In genomic region chr3:150409527-150410310, GRCh38 we compare ENCODE assay signal across 8 cellular contexts. TPM values are rescaled to one million over a fixed set of nuclear protein-coding genes. Genes with fewer than 3 reads are reported as not detected.
DNase-seq lines count a peak whose midpoint lies in the region; ATAC-seq, FAIRE-seq and TF ChIP-seq lines count a peak whose summit lies in the region.

No MANE protein-coding gene starts in this region.

- peaks cover 45% of the 10 kb centered on the region for H3K4me1 Mint-ChIP-seq in CD8-positive, alpha-beta T cell (ENCODE audit: low read depth)

- CTCF ChIA-PET in CD8-positive, alpha-beta T cell (lab: Charles Lee), result interaction anchor here (1.0 to 2.8 kb wide), 10 partner anchors 9 to 137 kb away, joined by 3 to 13 read pairs (median 4); partner anchors contain the start of genes EIF2A and SERP1

- peaks cover 25% of the 10 kb centered on the region for H3K4me1 ChIP-seq in CD8-positive, alpha-beta T cell (ENCODE audit: insufficient read depth, low read length)
- H3K4me1 ChIP-seq in neutrophil (ENCODE audit: control insufficient read depth in 1 of 2, insufficient read depth in 1 of 2, low read depth in 1 of 2, low read length in 1 of 2) (peaks cover 51 to 56% of the 10 kb centered on the region in 2 experiments), thymus (ENCODE audit: control insufficient read depth, insufficient read depth, low read length) (peaks cover 4% of the 10 kb centered on the region)

- peak overlapping the region; percentile 99 for H3K27ac Mint-ChIP-seq in CD8-positive, alpha-beta T cell

- no peak for FAIRE-seq in frontal cortex (lab: Jason Lieb, UNC)

- peak overlapping the region; percentile 89 for H3K4me3 Mint-ChIP-seq in CD8-positive, alpha-beta T cell

- peaks cover 28% of the 10 kb centered on the region for H3K36me3 Mint-ChIP-seq in CD8-positive, alpha-beta T cell

- H3K4me3 ChIP-seq in CD8-positive, alpha-beta T cell (ENCODE audit: low read depth, low read length), result peak overlapping the region; percentile 85
- H3K4me3 ChIP-seq in neutrophil (ENCODE audit: low read depth in 1 of 2, low read length in 1 of 2) (peak overlapping the region; percentile 71 to 74), thymus (ENCODE audit: low read length) (peak overlapping the region; percentile 73)

- peak; percentile 38 to 73 (median 68) for DNase-seq in CD8-positive, alpha-beta T cell
- DNase-seq in HK-2 (ENCODE audit: unreplicated experiment) (peak; percentile 70), RKO (ENCODE audit: low spot score) (peak; percentile 79), frontal cortex (ENCODE audit: low spot score in 2 of 2) (peak; percentile 51 to 71)
- peak; percentile 53 for DNase-seq in activated gamma-delta T cell treated with anti-CD3 and anti-CD28 coated beads, Interleukin-2, amount 50 U/mL, for 16 hours (ENCODE audit: low read depth)

- no peaks in the 10 kb centered on the region for H3K27me3 Mint-ChIP-seq in CD8-positive, alpha-beta T cell (ENCODE audit: low read depth)

- ATAC-seq in CD8-positive, alpha-beta T cell, result peak; percentile 6
- ATAC-seq in GM19395 (IDR thresholded peaks at IDR 0.05; ENCODE audit: unreplicated experiment), result peak; percentile 38

- no peaks in the 10 kb centered on the region for H3K9me3 ChIP-seq in CD8-positive, alpha-beta T cell (ENCODE audit: low read length)
- no peaks in the 10 kb centered on the region for H3K9me3 ChIP-seq in neutrophil
- no peaks in the 10 kb centered on the region for H3K9me3 ChIP-seq in thymus (ENCODE audit: control insufficient read depth)

- POLR2A ChIA-PET in CD8-positive, alpha-beta T cell (lab: Charles Lee), result interaction anchor here (1.3 to 4.9 kb wide), 11 partner anchors 8 to 353 kb away, joined by 4 to 39 read pairs (median 9); partner anchors contain the start of genes EIF2A, SELENOT, SERP1 and SIAH2

- no peaks in the 10 kb centered on the region for H3K9me3 Mint-ChIP-seq in CD8-positive, alpha-beta T cell

- peak overlapping the region; percentile 92 for H3K27ac ChIP-seq in CD8-positive, alpha-beta T cell (ENCODE audit: low read depth, low read length)
- H3K27ac ChIP-seq in neutrophil (peak overlapping the region; percentile 94), thymus (ENCODE audit: low read depth) (peak overlapping the region; percentile 99)

- under 1% methylated on average over 71 of the region's 71 CpGs for WGBS in thymus

- intact Hi-C loops in CD8-positive, alpha-beta T cell (cut with DNase I, micrococcal nuclease), result loop anchor here (1.0 to 10.0 kb wide), 13 partner anchors 8 to 1417 kb away; partner anchors contain the start of genes RNF13 (in 2 of the 2), GPR171 (in 1 of the 2), GYG1 (in 1 of the 2) and PFN2 (in 1 of the 2)

- no peaks in the 10 kb centered on the region for H3K36me3 ChIP-seq in CD8-positive, alpha-beta T cell (ENCODE audit: insufficient read depth, low read length)
- H3K36me3 ChIP-seq in neutrophil (no peaks in the 10 kb centered on the region), thymus (ENCODE audit: control insufficient read depth, insufficient read depth) (no peaks in the 10 kb centered on the region)

- TF ChIP-seq CTCF in CD8-positive, alpha-beta T cell (IDR thresholded peaks at IDR 0.05), result peak; percentile 43
- TF ChIP-seq CTCF in neutrophil (IDR thresholded peaks at IDR 0.05), result peak; percentile 54

- H3K27me3 ChIP-seq in CD8-positive, alpha-beta T cell (ENCODE audit: insufficient read depth, low read length), result no peaks in the 10 kb centered on the region
- H3K27me3 ChIP-seq in neutrophil (no peaks in the 10 kb centered on the region), thymus (ENCODE audit: control insufficient read depth, insufficient read depth) (no peaks in the 10 kb centered on the region)

RNA-seq across cellular contexts. Expression of gene TSC22D2, which starts 1.6 kb away (rescaled TPM):
- 10 to 100 TPM; 49.3 to 51.7 TPM for total RNA-seq in CD8-positive, alpha-beta T cell
- total RNA-seq in frontal cortex, result 11.0 TPM
- polyA plus RNA-seq in thymus, result 21.5 TPM

Comparison
In these comparisons a context has a peak if more than half of its experiments do, and no peak if none do; other contexts are left out.
1. Peak in every context shown above with its lines: DNase-seq, ATAC-seq, H3K4me3 ChIP-seq and H3K27ac ChIP-seq.